26 cellular contexts compared by ENCODE assay signal in the genomic region with DNA sequence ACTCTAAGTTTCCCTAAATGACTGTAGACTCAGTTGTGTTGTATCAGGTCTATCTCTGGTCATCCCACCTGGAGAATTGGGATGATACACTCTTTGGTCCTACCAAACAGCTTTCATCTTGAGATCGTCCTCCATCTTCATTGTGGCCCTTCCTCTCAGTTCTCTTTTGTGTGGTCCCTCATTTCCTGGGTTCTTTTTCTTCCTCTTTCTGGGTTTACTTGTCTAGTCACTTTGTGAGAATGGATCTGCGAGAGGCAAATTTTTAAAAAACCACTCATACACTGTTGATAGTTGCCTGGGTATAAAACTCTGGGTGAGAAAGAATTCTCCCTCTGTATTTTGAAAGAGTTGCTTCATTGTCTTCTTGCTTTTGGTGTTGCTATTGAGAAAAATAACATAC. TPM values are rescaled to one million over a fixed set of nuclear protein-coding genes. Genes with fewer than 3 reads are reported as not detected.
DNase-seq lines count a peak whose midpoint lies in the region; ATAC-seq, FAIRE-seq and TF ChIP-seq lines count a peak whose summit lies in the region.
"Had no signal": no experiment of that assay in that cellular context is flagged by ENCODE, and none has a peak within 500 bp of the region (broad histone marks: within the 10 kb centered on the region; RNA-seq: fewer than 3 reads in every experiment).

No MANE protein-coding gene starts in this region.

- intact Hi-C loops in activated CD8-positive, alpha-beta T cell treated with anti-CD3 and anti-CD28 coated beads for 36 hours (cut with micrococcal nuclease) = no loop called here

- H3K4me3 ChIP-seq in keratinocyte (ENCODE audit: control insufficient read depth in 2 of 3, extremely low read depth in 1 of 3, insufficient read depth in 2 of 3, low read depth in 1 of 3, low read length in 3 of 3) = no peak overlapping the region
- H3K4me3 ChIP-seq: gastrocnemius medialis, lung had no signal

- no peaks in the 10 kb centered on the region for H3K36me3 Mint-ChIP-seq in activated CD8-positive, alpha-beta T cell treated with anti-CD3 and anti-CD28 coated beads for 36 hours (ENCODE audit: low read depth)
- H3K36me3 Mint-ChIP-seq: activated naive CD8-positive, alpha-beta T cell treated with anti-CD3 and anti-CD28 coated beads, Interleukin-2, amount 10 ng/mL, durations not matched to agents 7 days and 5 days; CD8-positive, alpha-beta T cell; natural killer cell treated with Interleukin-12 subunit alpha and Interleukin-12 subunit beta and Interleukin-15 and Interleukin-18, amount 100 ng/mL, for 72 hours had no signal

- no peak overlapping the region for H3K27ac Mint-ChIP-seq in activated CD8-positive, alpha-beta T cell treated with anti-CD3 and anti-CD28 coated beads for 36 hours
- H3K27ac Mint-ChIP-seq: activated naive CD8-positive, alpha-beta T cell treated with anti-CD3 and anti-CD28 coated beads, Interleukin-2, amount 10 ng/mL, durations not matched to agents 7 days and 5 days; CD8-positive, alpha-beta T cell; natural killer cell treated with Interleukin-12 subunit alpha and Interleukin-12 subunit beta and Interleukin-15 and Interleukin-18, amount 100 ng/mL, for 72 hours had no signal

- no peaks in the 10 kb centered on the region for H3K79me2 ChIP-seq in keratinocyte (ENCODE audit: control insufficient read depth, insufficient read depth, low read length)

- H3K9me3 Mint-ChIP-seq in activated CD8-positive, alpha-beta T cell treated with anti-CD3 and anti-CD28 coated beads for 36 hours = no peaks in the 10 kb centered on the region
- H3K9me3 Mint-ChIP-seq: activated naive CD8-positive, alpha-beta T cell treated with anti-CD3 and anti-CD28 coated beads, Interleukin-2, amount 10 ng/mL, durations not matched to agents 7 days and 5 days; CD8-positive, alpha-beta T cell; natural killer cell treated with Interleukin-12 subunit alpha and Interleukin-12 subunit beta and Interleukin-15 and Interleukin-18, amount 100 ng/mL, for 72 hours had no signal

- H3K27me3 Mint-ChIP-seq in activated CD8-positive, alpha-beta T cell treated with anti-CD3 and anti-CD28 coated beads for 36 hours = peaks cover 27% of the 10 kb centered on the region

- peak; percentile 17 for DNase-seq in SKM-1 treated with dmso at 0.1 percent for 144 hours (lab: John Stamatoyannopoulos, UW; ENCODE audit: unreplicated experiment)
- DNase-seq in SKM-1 (lab: John Stamatoyannopoulos, UW; ENCODE audit: unreplicated experiment) = no peak
- DNase-seq in NAMALWA (ENCODE audit: low spot score) = peak; percentile 15
- DNase-seq in keratinocyte (ENCODE audit: low read depth, low spot score) = no peak
- DNase-seq in activated CD8-positive, alpha-beta T cell treated with anti-CD3 and anti-CD28 coated beads for 36 hours = no peak
- no peak for DNase-seq in NCI-H446 treated with DMSO at 0.1 percent for 48 hours (lab: John Stamatoyannopoulos, UW)
- DNase-seq: activated CD4-positive, alpha-beta T cell treated with anti-CD3 and anti-CD28 coated beads, Interleukin-2, amount 50 U/mL, for 4 hours; activated gamma-delta T cell treated with Interleukin-2 at 50 U/mL for 16 hours; activated naive CD8-positive, alpha-beta T cell treated with anti-CD3 and anti-CD28 coated beads, Interleukin-2, amount 10 ng/mL, durations not matched to agents 7 days and 5 days; activated T-cell treated with anti-CD3 and anti-CD28 coated beads, Interleukin-2, amount 50 U/mL, for 48 hours; CD8-positive, alpha-beta T cell; gastrocnemius medialis; HCEC 1CT; NCI-H2029 treated with DMSO at 0.1 percent for 48 hours; NCI-H526 treated with DMSO at 0.1 percent for 48 hours; NK-92 treated with Interleukin-12 subunit alpha and Interleukin-12 subunit beta, amount 100 ng/mL, for 24 hours; occipital lobe; stimulated activated naive CD4-positive, alpha-beta T cell had no signal

- H3K9me1 ChIP-seq in keratinocyte (ENCODE audit: control insufficient read depth, extremely low read depth, insufficient read depth, low read length) = no peaks in the 10 kb centered on the region

- H3K4me1 Mint-ChIP-seq in activated CD8-positive, alpha-beta T cell treated with anti-CD3 and anti-CD28 coated beads for 36 hours (ENCODE audit: low read depth) = peaks cover under 1% of the 10 kb centered on the region

- CTCF ChIA-PET in activated CD8-positive, alpha-beta T cell treated with anti-CD3 and anti-CD28 coated beads for 36 hours (lab: Charles Lee) = interaction anchor here (3.2 kb wide), 1 partner anchor 168 kb away, joined by 11 read pairs; no protein-coding TSS in a partner anchor

- no peak overlapping the region for H2AFZ ChIP-seq in keratinocyte (ENCODE audit: control insufficient read depth, low read length)

- H3K9me3 ChIP-seq in keratinocyte (ENCODE audit: control insufficient read depth, low read depth, low read length) = no peaks in the 10 kb centered on the region
- H3K9me3 ChIP-seq: gastrocnemius medialis had no signal

- H3K36me3 ChIP-seq in keratinocyte (ENCODE audit: control insufficient read depth in 2 of 2, extremely low read depth in 1 of 2, insufficient read depth in 2 of 2, low read length in 2 of 2) = no peaks in the 10 kb centered on the region
- H3K36me3 ChIP-seq: gastrocnemius medialis had no signal

- H3K4me1 ChIP-seq in keratinocyte (ENCODE audit: control insufficient read depth, extremely low read depth, insufficient read depth, low read length) = peaks cover 56% of the 10 kb centered on the region

- no peak overlapping the region for H3K9ac ChIP-seq in keratinocyte (ENCODE audit: control insufficient read depth, extremely low read depth, insufficient read depth, low read length)

- POLR2A ChIA-PET in activated CD8-positive, alpha-beta T cell treated with anti-CD3 and anti-CD28 coated beads for 36 hours (lab: Charles Lee) = no interaction called here

- no peak overlapping the region for H3K4me3 Mint-ChIP-seq in activated CD8-positive, alpha-beta T cell treated with anti-CD3 and anti-CD28 coated beads for 36 hours
- H3K4me3 Mint-ChIP-seq: activated naive CD8-positive, alpha-beta T cell treated with anti-CD3 and anti-CD28 coated beads, Interleukin-2, amount 10 ng/mL, durations not matched to agents 7 days and 5 days; CD8-positive, alpha-beta T cell; natural killer cell treated with Interleukin-12 subunit alpha and Interleukin-12 subunit beta and Interleukin-15 and Interleukin-18, amount 100 ng/mL, for 72 hours had no signal

- TF ChIP-seq CTCF in keratinocyte (optimal IDR thresholded peaks at IDR 0.05 in 1 of 3, IDR thresholded peaks at IDR 0.05 in 1 of 3, conservative IDR thresholded peaks at IDR 0.05 in 1 of 3; ENCODE audit: extremely low read depth in 1 of 3, insufficient read depth in 2 of 3, low read length in 3 of 3) = no peak
- no peak for TF ChIP-seq CTCF in activated CD8-positive, alpha-beta T cell treated with anti-CD3 and anti-CD28 coated beads for 36 hours (IDR thresholded peaks at IDR 0.05)

- no peak overlapping the region for H3K4me2 ChIP-seq in keratinocyte (ENCODE audit: control insufficient read depth, extremely low read depth, insufficient read depth, low read depth, low read length)

- no peaks in the 10 kb centered on the region for H4K20me1 ChIP-seq in keratinocyte (ENCODE audit: control insufficient read depth, extremely low read depth, insufficient read depth, low read length)

- H3K27me3 ChIP-seq in keratinocyte (ENCODE audit: control insufficient read depth, extremely low read depth, insufficient read depth, low read length) = no peaks in the 10 kb centered on the region
- H3K27me3 ChIP-seq: gastrocnemius medialis had no signal

- no peak for ATAC-seq in GM21737 (IDR thresholded peaks at IDR 0.05; ENCODE audit: unreplicated experiment)
- no peak for ATAC-seq in HG03095 (IDR thresholded peaks at IDR 0.05; ENCODE audit: unreplicated experiment)
- ATAC-seq in activated CD8-positive, alpha-beta T cell treated with anti-CD3 and anti-CD28 coated beads for 36 hours = no peak
- ATAC-seq: CD8-positive, alpha-beta T cell; gastrocnemius medialis; HepG2; natural killer cell treated with Interleukin-12 subunit alpha and Interleukin-12 subunit beta and Interleukin-15 and Interleukin-18, amount 100 ng/mL, for 72 hours had no signal

- peak overlapping the region; percentile 84 for H3K27ac ChIP-seq in keratinocyte (ENCODE audit: control insufficient read depth, insufficient read depth, low read length)

- FAIRE-seq in keratinocyte (lab: Jason Lieb, UNC) = no peak
- FAIRE-seq: bronchial epithelial cell, HepG2, TTC549 had no signal

- dilution Hi-C loops in keratinocyte (cut with MboI; ENCODE audit: extremely low pct_ligation_motif_present, low sequenced_read_pairs) = no loop called here

RNA-seq across cellular contexts. Expression of a gene that starts 6.0 kb away (rescaled TPM):
- 39.8 to 57.2 TPM (median 45.6 TPM) in 3 replicates for polyA plus RNA-seq in keratinocyte
- 52.7 TPM for polyA plus RNA-seq in keratinocyte (2011; ENCODE audit: low read depth)
- 30.8 and 32.5 TPM in 2 replicates for polyA plus RNA-seq in keratinocyte (2011; cell fraction: cytosol; rRNA removed)
- 88.6 and 88.9 TPM in 2 replicates for polyA plus RNA-seq in keratinocyte (2011; cell fraction: nucleus; rRNA removed)
- 44.4 and 81.4 TPM in 2 replicates for polyA plus RNA-seq in keratinocyte (2012; ENCODE audit: low replicate concordance)
- 49.8 to 105 TPM (median 62.0 TPM) in 3 replicates for polyA minus RNA-seq in keratinocyte
- polyA minus RNA-seq in keratinocyte (2011; cell fraction: cytosol; rRNA and poly(A)+ RNA removed) = 64.5 TPM
- polyA minus RNA-seq in keratinocyte (2011; cell fraction: nucleus; rRNA and poly(A)+ RNA removed) = 82.0 and 84.4 TPM in 2 replicates
- not detected for total RNA-seq in activated CD8-positive, alpha-beta T cell treated with anti-CD3 and anti-CD28 coated beads for 36 hours
- total RNA-seq: activated naive CD8-positive, alpha-beta T cell treated with anti-CD3 and anti-CD28 coated beads, Interleukin-2, amount 10 ng/mL, durations not matched to agents 7 days and 5 days; CD8-positive, alpha-beta T cell; natural killer cell treated with Interleukin-12 subunit alpha and Interleukin-12 subunit beta and Interleukin-15 and Interleukin-18, amount 100 ng/mL, for 72 hours; T-helper 1 cell treated with Interleukin-12 subunit alpha and Interleukin-12 subunit beta and Interleukin-4 antibody, amounts not matched to agents 30 ng/mL and 1 ng/mL, for 36 hours had no signal

Comparison
In these comparisons a context has a peak if more than half of its experiments do, and no peak if none do; other contexts are left out.
1. DNase-seq: peak in SKM-1 treated with dmso at 0.1 percent for 144 hours (single experiment) and NAMALWA (single experiment); none in SKM-1 (single experiment), keratinocyte (single experiment), activated CD8-positive, alpha-beta T cell treated with anti-CD3 and anti-CD28 coated beads for 36 hours (single experiment) and NCI-H446 treated with DMSO at 0.1 percent for 48 hours (single experiment).